28 cellular contexts compared by ENCODE assay signal in the genomic region with DNA sequence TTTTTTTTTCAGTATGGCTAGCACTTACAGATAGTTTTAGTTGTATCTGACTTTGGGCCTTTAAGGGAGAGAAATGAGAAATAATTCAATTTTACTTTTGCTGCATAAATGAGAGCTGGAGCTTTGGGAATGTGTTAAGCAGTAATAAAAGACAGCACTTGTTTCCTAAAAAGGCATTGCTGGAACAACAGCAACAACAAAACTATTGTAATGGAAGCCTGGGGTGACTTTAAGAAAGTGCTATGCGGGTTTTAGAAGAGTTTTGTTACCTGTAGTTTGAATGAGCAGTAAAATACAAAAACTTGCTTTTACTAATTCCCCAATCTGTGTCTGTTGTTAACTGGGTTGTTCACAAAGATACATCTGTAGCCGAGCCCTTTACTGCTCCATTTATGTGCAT.
"Had no signal": no experiment of that assay in that cellular context is flagged by ENCODE, and none has a peak within 500 bp of the region (broad histone marks: within the 10 kb centered on the region; RNA-seq: fewer than 3 reads in every experiment).

No MANE protein-coding gene starts in this region.

- H3K27me3 Mint-ChIP-seq: stimulated activated memory B cell treated with anti-CD40 and anti-IgM and Interleukin-4, amounts not matched to agents 10 μg/mL and 1 μg/mL and 100 μg/mL, for 72 hours; stimulated activated naive CD8-positive, alpha-beta T cell treated with anti-CD3 and anti-CD28 coated beads, Interleukin-15, amount 100 ng/mL, for 72 hours; type B pancreatic cell had no signal

- H3K4me3 Mint-ChIP-seq: immature natural killer cell; naive thymus-derived CD8-positive, alpha-beta T cell; nephron; neural crest cell; stimulated activated memory B cell treated with anti-CD40 and anti-IgM and Interleukin-4, amounts not matched to agents 10 μg/mL and 1 μg/mL and 100 μg/mL, for 72 hours; stimulated activated naive CD8-positive, alpha-beta T cell treated with anti-CD3 and anti-CD28 coated beads, Interleukin-15, amount 100 ng/mL, for 72 hours; type B pancreatic cell had no signal

- H3K27me3 ChIP-seq: left lung, neutrophil, right atrium auricular region, right lobe of liver, tibial nerve, uterus had no signal

- H3K4me1 Mint-ChIP-seq: immature natural killer cell; stimulated activated memory B cell treated with anti-CD40 and anti-IgM and Interleukin-4, amounts not matched to agents 10 μg/mL and 1 μg/mL and 100 μg/mL, for 72 hours; stimulated activated naive CD8-positive, alpha-beta T cell treated with anti-CD3 and anti-CD28 coated beads, Interleukin-15, amount 100 ng/mL, for 72 hours had no signal

- H3K9ac ChIP-seq: parathyroid adenoma had no signal

- ATAC-seq: left colon; left lung; lower lobe of right lung; naive thymus-derived CD8-positive, alpha-beta T cell; right lobe of liver; stimulated activated memory B cell treated with anti-CD40 and anti-IgM and Interleukin-4, amounts not matched to agents 10 μg/mL and 1 μg/mL and 100 μg/mL, for 72 hours; stimulated activated naive CD8-positive, alpha-beta T cell treated with anti-CD3 and anti-CD28 coated beads, Interleukin-15, amount 100 ng/mL, for 72 hours had no signal

- H3K4me1 ChIP-seq: left lung, lower lobe of right lung, parathyroid adenoma, right atrium auricular region, right lobe of liver, tibial nerve, uterus had no signal

- DNase-seq: hypothalamus; immature natural killer cell; kidney; left colon; left lung; lower lobe of right lung; mammary epithelial cell; mesenchymal stem cell; naive thymus-derived CD8-positive, alpha-beta T cell; occipital lobe; right lobe of liver; stimulated activated CD4-positive, alpha-beta T cell treated with anti-CD3 and anti-CD28 coated beads, Interleukin-1b, Interleukin-23, amount 100 ng/mL, for 48 hours; stimulated activated CD4-positive, alpha-beta T cell treated with anti-CD3 and anti-CD28 coated beads, Interleukin-2, amount 100 ng/mL, for 48 hours; stimulated activated CD4-positive, alpha-beta T cell treated with anti-CD3 and anti-CD28 coated beads, Interleukin-4, amount 100 ng/mL, for 4 hours; stimulated activated CD8-positive, alpha-beta memory T cell treated with anti-CD3 and anti-CD28 coated beads, Interleukin-4, amount 100 ng/mL, for 48 hours; stimulated activated naive CD4-positive, alpha-beta T cell treated with Interleukin-2 at 50 U/mL for 16 hours; stimulated activated naive CD8-positive, alpha-beta T cell treated with anti-CD3 and anti-CD28 coated beads, Interleukin-15, amount 100 ng/mL, for 72 hours; substantia nigra; uterus had no signal

- H3K4me3 ChIP-seq: left lung, lower lobe of right lung, right atrium auricular region, right lobe of liver, smooth muscle cell, tibial nerve, uterus had no signal

- H3K9me3 Mint-ChIP-seq: neural crest cell; stimulated activated memory B cell treated with anti-CD40 and anti-IgM and Interleukin-4, amounts not matched to agents 10 μg/mL and 1 μg/mL and 100 μg/mL, for 72 hours; type B pancreatic cell had no signal

- H3K36me3 ChIP-seq: left lung, lower lobe of right lung, neutrophil, right atrium auricular region, right lobe of liver, tibial nerve, uterus had no signal

- H3K9me3 ChIP-seq: lower lobe of right lung, neutrophil, right atrium auricular region, right lobe of liver, tibial nerve, uterus had no signal

- H3K36me3 Mint-ChIP-seq: immature natural killer cell; naive thymus-derived CD8-positive, alpha-beta T cell; stimulated activated memory B cell treated with anti-CD40 and anti-IgM and Interleukin-4, amounts not matched to agents 10 μg/mL and 1 μg/mL and 100 μg/mL, for 72 hours; type B pancreatic cell had no signal

- H3K27ac ChIP-seq: left lung, lower lobe of right lung, neutrophil, parathyroid adenoma, right atrium auricular region, right lobe of liver, tibial nerve, uterus had no signal

- H3K27ac Mint-ChIP-seq: immature natural killer cell; naive thymus-derived CD8-positive, alpha-beta T cell; nephron; stimulated activated memory B cell treated with anti-CD40 and anti-IgM and Interleukin-4, amounts not matched to agents 10 μg/mL and 1 μg/mL and 100 μg/mL, for 72 hours; stimulated activated naive CD8-positive, alpha-beta T cell treated with anti-CD3 and anti-CD28 coated beads, Interleukin-15, amount 100 ng/mL, for 72 hours; type B pancreatic cell had no signal
